In genomic region chr2:171319164-171319810, GRCh38 we compare ENCODE assay signal across 9 cellular contexts.
A peak's percentile ranks its signal among the peaks of the same experiment; 100 is the strongest.
DNase-seq lines count a peak whose midpoint lies in the region; ATAC-seq, FAIRE-seq and TF ChIP-seq lines count a peak whose summit lies in the region.
"Had no signal": no experiment of that assay in that cellular context is flagged by ENCODE, and none has a peak within 500 bp of the region (broad histone marks: within the 10 kb centered on the region; RNA-seq: fewer than 3 reads in every experiment).

No MANE protein-coding gene starts in this region.

- H3K27me3 ChIP-seq in iPS-20b (ENCODE audit: insufficient read depth, low read length): no peaks in the 10 kb centered on the region
- H3K27me3 ChIP-seq in pancreas: no peaks in the 10 kb centered on the region
- H3K27me3 ChIP-seq in WERI-Rb-1 (ENCODE audit: insufficient read depth, low read depth, severe bottlenecking): no peaks in the 10 kb centered on the region

- ATAC-seq in HG03342 (IDR thresholded peaks at IDR 0.05; ENCODE audit: unreplicated experiment) (peak; percentile 44), pancreas (no peak)

- H3K36me3 Mint-ChIP-seq in activated T-cell treated with anti-CD3 and anti-CD28 coated beads, Interleukin-2, amount 50 U/mL, for 24 hours (ENCODE audit: low read depth): peaks cover 50% of the 10 kb centered on the region

- intact Hi-C loops in pancreas (cut with DNase I): no loop called here

- H3K27ac ChIP-seq in iPS-20b (ENCODE audit: low read length) (peak overlapping the region; percentile 34), pancreas (no peak overlapping the region), WERI-Rb-1 (no peak overlapping the region)

- H3K9ac ChIP-seq in iPS-20b (ENCODE audit: low read depth, low read length): peak overlapping the region; percentile 77; the same call in 1 of the 2 replicates

- H3K27me3 Mint-ChIP-seq in activated T-cell treated with anti-CD3 and anti-CD28 coated beads, Interleukin-2, amount 50 U/mL, for 24 hours: no peaks in the 10 kb centered on the region

- H3K4me3 ChIP-seq in iPS-20b (ENCODE audit: low read length): peak overlapping the region; percentile 34
- no peak overlapping the region for H3K4me3 ChIP-seq in pancreas
- no peak overlapping the region for H3K4me3 ChIP-seq in WERI-Rb-1 (ENCODE audit: low read depth, low read length)

- peak overlapping the region; percentile 100 for H3K27ac Mint-ChIP-seq in activated T-cell treated with anti-CD3 and anti-CD28 coated beads, Interleukin-2, amount 50 U/mL, for 24 hours

- H3K4me3 Mint-ChIP-seq in activated T-cell treated with anti-CD3 and anti-CD28 coated beads, Interleukin-2, amount 50 U/mL, for 24 hours: peak overlapping the region; percentile 73

- H3K9me3 Mint-ChIP-seq in activated T-cell treated with anti-CD3 and anti-CD28 coated beads, Interleukin-2, amount 50 U/mL, for 24 hours: no peaks in the 10 kb centered on the region

- TF ChIP-seq CTCF in pancreas (IDR thresholded peaks at IDR 0.05) (no peak), WERI-Rb-1 (IDR thresholded peaks at IDR 0.05; ENCODE audit: low read depth, low read length) (no peak)

- 76 to 81% methylated on average over 12 of the region's 12 CpGs for WGBS in pancreas, 2 donors

- FAIRE-seq in pancreas (lab: Jason Lieb, UNC): no peak
- FAIRE-seq: endometrium had no signal

- H3K4me1 ChIP-seq in iPS-20b (ENCODE audit: insufficient read depth, low read length) (peaks cover 63% of the 10 kb centered on the region), pancreas (no peaks in the 10 kb centered on the region)

- peaks cover 68% of the 10 kb centered on the region for H3K4me1 Mint-ChIP-seq in activated T-cell treated with anti-CD3 and anti-CD28 coated beads, Interleukin-2, amount 50 U/mL, for 24 hours (ENCODE audit: low read depth)

- H3K9me3 ChIP-seq in iPS-20b (ENCODE audit: insufficient read depth, low read depth, low read length) (no peaks in the 10 kb centered on the region), pancreas (no peaks in the 10 kb centered on the region), WERI-Rb-1 (ENCODE audit: severe bottlenecking) (no peaks in the 10 kb centered on the region)

- DNase-seq in activated naive CD4-positive, alpha-beta T cell treated with Interleukin-2 at 50 U/mL for 16 hours: peak; percentile 66
- no peak for DNase-seq in activated naive CD4-positive, alpha-beta T cell (lab: John Stamatoyannopoulos, UW)
- DNase-seq in activated T-cell treated with anti-CD3 and anti-CD28 coated beads, Interleukin-2, amount 50 U/mL, for 24 hours: no peak
- DNase-seq in NCI-H226 (no peak), pancreas (no peak), WERI-Rb-1 (no peak)

- H3K36me3 ChIP-seq in iPS-20b (ENCODE audit: insufficient read depth, low read depth, low read length): peaks cover 24% of the 10 kb centered on the region; the same call in 1 of the 2 replicates
- H3K36me3 ChIP-seq in pancreas: no peaks in the 10 kb centered on the region
- H3K36me3 ChIP-seq in WERI-Rb-1: 0 out of 2 replicates have a peak, but pooled peaks cover 4% of the 10 kb centered on the region
